17 cellular contexts compared by ENCODE assay signal in genomic region chr11:103528046-103528445, GRCh38.
DNase-seq lines count a peak whose midpoint lies in the region; ATAC-seq and TF ChIP-seq lines count a peak whose summit lies in the region.
"Had no signal": no experiment of that assay in that cellular context is flagged by ENCODE, and none has a peak within 500 bp of the region (broad histone marks: within the 10 kb centered on the region; RNA-seq: fewer than 3 reads in every experiment).

No MANE protein-coding gene starts in this region.

- H3K9me2 ChIP-seq in Karpas-422 (replicated peaks; ENCODE audit: insufficient read depth, low read length) = no peaks in the 10 kb centered on the region

- no peak overlapping the region for H3K4me2 ChIP-seq in Karpas-422 (ENCODE audit: low read depth, low read length, poor library complexity, severe bottlenecking)
- H3K4me2 ChIP-seq: BLaER1 treated with 17β-estradiol and CSF1 and Interleukin-3, amounts not matched to agents 10 nM and 100 nM had no signal

- no peaks in the 10 kb centered on the region for H4K20me1 ChIP-seq in Karpas-422 (ENCODE audit: insufficient read depth, low read depth, low read length)
- H4K20me1 ChIP-seq: BLaER1 treated with 17β-estradiol and CSF1 and Interleukin-3, amounts not matched to agents 10 nM and 100 nM had no signal

- TF ChIP-seq CTCF in RWPE2 (IDR thresholded peaks at IDR 0.05; ENCODE audit: poor library complexity, severe bottlenecking) (no peak), epithelial cell of esophagus (IDR thresholded peaks at IDR 0.05; ENCODE audit: insufficient read depth, low read depth, low read length, missing control alignments) (no peak), spleen (IDR thresholded peaks at IDR 0.05 in 8 of 11, conservative IDR thresholded peaks at IDR 0.05 in 3 of 11) (no peak)

- no peak overlapping the region for H2AFZ ChIP-seq in Karpas-422 (ENCODE audit: low read length)

- H3K4me3 ChIP-seq in RWPE2 (ENCODE audit: severe bottlenecking) (no peak overlapping the region), epithelial cell of esophagus (ENCODE audit: low read length) (no peak overlapping the region), mesodermal cell (ENCODE audit: extremely low read depth, insufficient read depth, low read length, poor library complexity, severe bottlenecking) (no peak overlapping the region), Karpas-422 (ENCODE audit: low read length) (no peak overlapping the region), spleen (no peak overlapping the region)
- H3K4me3 ChIP-seq: BLaER1 treated with 17β-estradiol and CSF1 and Interleukin-3, amounts not matched to agents 10 nM and 100 nM; K562; SJCRH30 had no signal

- H3K4me1 ChIP-seq in RWPE2 (ENCODE audit: insufficient read depth, poor library complexity, severe bottlenecking) (peaks cover 67% of the 10 kb centered on the region), mesodermal cell (ENCODE audit: control insufficient read depth, insufficient read depth, low read length, poor library complexity, severe bottlenecking) (peaks cover 33% of the 10 kb centered on the region), Karpas-422 (ENCODE audit: low read length) (no peaks in the 10 kb centered on the region), spleen (no peaks in the 10 kb centered on the region)
- H3K4me1 ChIP-seq: BLaER1 treated with 17β-estradiol and CSF1 and Interleukin-3, amounts not matched to agents 10 nM and 100 nM had no signal

- ATAC-seq in RWPE2 (ENCODE audit: low read depth) (no peak), HG03520 (IDR thresholded peaks at IDR 0.05; ENCODE audit: unreplicated experiment) (no peak)
- ATAC-seq: K562 had no signal

- no peaks in the 10 kb centered on the region for H3K36me3 ChIP-seq in RWPE2 (ENCODE audit: low read depth)
- no peaks in the 10 kb centered on the region for H3K36me3 ChIP-seq in mesodermal cell (ENCODE audit: control insufficient read depth, insufficient read depth, low read length)
- H3K36me3 ChIP-seq in Karpas-422 (ENCODE audit: insufficient read depth, low read length) = no peaks in the 10 kb centered on the region
- no peaks in the 10 kb centered on the region for H3K36me3 ChIP-seq in spleen
- H3K36me3 ChIP-seq: BLaER1 treated with 17β-estradiol and CSF1 and Interleukin-3, amounts not matched to agents 10 nM and 100 nM; SJCRH30 had no signal

- 100% methylated on average over 2 of the region's 3 CpGs; no CpG with 5 or more reads in 1 of the 2 experiments for WGBS in mesodermal cell (ENCODE audit: insufficient coverage in 2 of 2), 2 experiments
- WGBS in spleen, 5 donors = 43 to 59% (median 46%) methylated on average over 3 of the region's 3 CpGs

- DNase-seq in NOMO-1 treated with DMSO at 0.1 percent for 48 hours (lab: John Stamatoyannopoulos, UW; ENCODE audit: unreplicated experiment) = peak; percentile 25
- DNase-seq in NOMO-1 treated with dmso at 0.1 percent for 144 hours (lab: John Stamatoyannopoulos, UW; ENCODE audit: unreplicated experiment) = no peak
- DNase-seq in RWPE2 (ENCODE audit: low spot score) = no peak
- peak; percentile 87 for DNase-seq in epithelial cell of esophagus (ENCODE audit: low read depth)
- DNase-seq in Karpas-422 = no peak
- DNase-seq in spleen = no peak
- DNase-seq: DND-41, H7, NCI-H1436 treated with DMSO at 0.1 percent for 48 hours, NCI-H510A, SJCRH30 had no signal

- intact Hi-C loops in spleen (cut with DNase I; ENCODE audit: low total_unique reads) = no loop called here

- H3K9ac ChIP-seq in Karpas-422 (ENCODE audit: low read length) = no peak overlapping the region
- H3K9ac ChIP-seq: BLaER1 treated with 17β-estradiol and CSF1 and Interleukin-3, amounts not matched to agents 10 nM and 100 nM had no signal

- H3K79me2 ChIP-seq in Karpas-422 (ENCODE audit: low read length) = no peaks in the 10 kb centered on the region

- H3K27me3 ChIP-seq in RWPE2 (ENCODE audit: insufficient read depth, poor library complexity, severe bottlenecking) = no peaks in the 10 kb centered on the region
- H3K27me3 ChIP-seq in Karpas-422 (ENCODE audit: low read length) = 0 out of 2 replicates have a peak, but pooled peaks cover 3% of the 10 kb centered on the region
- peaks cover 0 to 4% (median 0%) of the 10 kb centered on the region in 7 donors for H3K27me3 ChIP-seq in spleen (replicated peaks in 1 of 7)
- H3K27me3 ChIP-seq: BLaER1 treated with 17β-estradiol and CSF1 and Interleukin-3, amounts not matched to agents 10 nM and 100 nM; SJCRH30 had no signal

- no peak for TF ChIP-seq POLR2A in spleen (IDR thresholded peaks at IDR 0.05)

- H3K9me3 ChIP-seq in RWPE2 (ENCODE audit: severe bottlenecking) (no peaks in the 10 kb centered on the region), mesodermal cell (ENCODE audit: control insufficient read depth, low read length) (no peaks in the 10 kb centered on the region), Karpas-422 (ENCODE audit: low read length) (no peaks in the 10 kb centered on the region), spleen (no peaks in the 10 kb centered on the region)
- H3K9me3 ChIP-seq: BLaER1 treated with 17β-estradiol and CSF1 and Interleukin-3, amounts not matched to agents 10 nM and 100 nM; SJCRH30 had no signal

- H3K27ac ChIP-seq in RWPE2 (ENCODE audit: poor library complexity, severe bottlenecking) (peak overlapping the region; percentile 95), mesodermal cell (ENCODE audit: low read depth, low read length, severe bottlenecking) (peak overlapping the region; percentile 89), Karpas-422 (ENCODE audit: low read length) (no peak overlapping the region), spleen (no peak overlapping the region)
- H3K27ac ChIP-seq: 22Rv1; BLaER1 treated with 17β-estradiol and CSF1 and Interleukin-3, amounts not matched to agents 10 nM and 100 nM; HL-60; SJCRH30 had no signal

Comparison
In these comparisons a context has a peak if more than half of its experiments do, and no peak if none do; other contexts are left out.
1. DNase-seq: peak in NOMO-1 treated with DMSO at 0.1 percent for 48 hours (single experiment) and epithelial cell of esophagus (single experiment); none in NOMO-1 treated with dmso at 0.1 percent for 144 hours (single experiment), RWPE2 (single experiment), Karpas-422 (single experiment) and spleen (single experiment).
2. H3K27ac ChIP-seq: peak in RWPE2 (single experiment) and mesodermal cell (single experiment); none in Karpas-422 (single experiment) and spleen (0 of 8).